13 cellular contexts compared by ENCODE assay signal in the genomic region with DNA sequence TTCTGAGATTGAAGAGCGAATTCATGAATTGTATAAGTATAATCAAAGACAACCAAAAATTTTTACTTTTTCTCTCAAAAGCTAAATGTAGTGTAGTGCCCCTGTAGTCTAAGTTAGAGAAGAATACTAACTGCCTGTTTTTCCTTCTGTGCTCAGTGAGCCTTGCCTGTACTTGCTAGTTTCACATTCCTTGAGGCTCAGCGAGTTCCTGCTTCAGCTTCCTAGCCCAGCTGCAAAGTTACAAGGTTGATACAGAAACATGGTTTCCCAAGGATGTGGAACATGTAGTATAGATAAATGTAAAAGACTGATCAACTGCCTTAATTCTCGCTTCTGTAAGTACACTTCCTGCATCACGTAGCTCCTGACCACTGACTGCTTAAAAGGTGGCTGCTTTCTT. TPM values are rescaled to one million over a fixed set of nuclear protein-coding genes. Genes with fewer than 3 reads are reported as not detected.
DNase-seq lines count a peak whose midpoint lies in the region; ATAC-seq and TF ChIP-seq lines count a peak whose summit lies in the region.
"Had no signal": no experiment of that assay in that cellular context is flagged by ENCODE, and none has a peak within 500 bp of the region (broad histone marks: within the 10 kb centered on the region; RNA-seq: fewer than 3 reads in every experiment).

No MANE protein-coding gene starts in this region.

- H3K9me2 ChIP-seq in DOHH2 (replicated peaks; ENCODE audit: control insufficient read depth, low read length) (no peaks in the 10 kb centered on the region), Karpas-422 (replicated peaks; ENCODE audit: insufficient read depth, low read length) (no peaks in the 10 kb centered on the region)

- H3K79me2 ChIP-seq in DOHH2 (ENCODE audit: control insufficient read depth, low read length) (no peaks in the 10 kb centered on the region), Karpas-422 (ENCODE audit: low read length) (no peaks in the 10 kb centered on the region)

- H3K4me3 ChIP-seq in DOHH2 (ENCODE audit: low read length): no peak overlapping the region
- no peak overlapping the region for H3K4me3 ChIP-seq in Karpas-422 (ENCODE audit: low read length)
- H3K4me3 ChIP-seq in choroid plexus epithelial cell (ENCODE audit: low read depth, low read length): no peak overlapping the region
- H3K4me3 ChIP-seq in mesodermal cell (ENCODE audit: extremely low read depth, insufficient read depth, low read length, poor library complexity, severe bottlenecking): no peak overlapping the region
- H3K4me3 ChIP-seq: dorsolateral prefrontal cortex, tibial artery had no signal

- H3K4me2 ChIP-seq in DOHH2 (ENCODE audit: low read length): peak overlapping the region; percentile 26
- H3K4me2 ChIP-seq in Karpas-422 (ENCODE audit: low read depth, low read length, poor library complexity, severe bottlenecking): peak overlapping the region; percentile 41

- H3K9me3 ChIP-seq in DOHH2 (ENCODE audit: control insufficient read depth, insufficient read depth, low read length): no peaks in the 10 kb centered on the region
- H3K9me3 ChIP-seq in Karpas-422 (ENCODE audit: low read length): no peaks in the 10 kb centered on the region
- H3K9me3 ChIP-seq in mesodermal cell (ENCODE audit: control insufficient read depth, low read length): no peaks in the 10 kb centered on the region
- H3K9me3 ChIP-seq: tibial artery had no signal

- 0 out of 2 replicates have a peak overlapping the region, but pooled peaks have one; percentile 12 for H3K9ac ChIP-seq in Karpas-422 (ENCODE audit: low read length)

- H3K36me3 ChIP-seq in DOHH2 (ENCODE audit: control insufficient read depth, low read length) (no peaks in the 10 kb centered on the region), Karpas-422 (ENCODE audit: insufficient read depth, low read length) (no peaks in the 10 kb centered on the region), mesodermal cell (ENCODE audit: control insufficient read depth, insufficient read depth, low read length) (no peaks in the 10 kb centered on the region)
- H3K36me3 ChIP-seq: tibial artery had no signal

- H3K27me3 ChIP-seq in DOHH2 (ENCODE audit: control insufficient read depth, low read length) (peaks cover 5% of the 10 kb centered on the region), Karpas-422 (ENCODE audit: low read length) (no peaks in the 10 kb centered on the region)
- H3K27me3 ChIP-seq: dorsolateral prefrontal cortex, tibial artery had no signal

- peak overlapping the region; percentile 70; the same call in 1 of the 2 replicates for H2AFZ ChIP-seq in Karpas-422 (ENCODE audit: low read length)

- no peak for DNase-seq in Karpas-422
- DNase-seq in choroid plexus epithelial cell (ENCODE audit: low read depth): peak; percentile 13
- no peak for DNase-seq in activated CD4-positive, CD25-positive, alpha-beta regulatory T cell treated with anti-CD3 and anti-CD28 coated beads, Interleukin-2, amount 50 U/mL, for 72 hours
- no peak for DNase-seq in CD1c-positive myeloid dendritic cell (ENCODE audit: extremely low spot score)
- DNase-seq in Ammon's horn (ENCODE audit: low spot score): no peak
- DNase-seq: dorsolateral prefrontal cortex, NCI-H1930, NCI-H69, tibial artery had no signal

- H3K27ac ChIP-seq in DOHH2 (ENCODE audit: low read depth, low read length): no peak overlapping the region
- H3K27ac ChIP-seq in Karpas-422 (ENCODE audit: low read length): no peak overlapping the region
- peak overlapping the region; percentile 73 for H3K27ac ChIP-seq in mesodermal cell (ENCODE audit: low read depth, low read length, severe bottlenecking)
- H3K27ac ChIP-seq: dorsolateral prefrontal cortex, RWPE1, tibial artery had no signal

- H3K4me1 ChIP-seq in DOHH2 (ENCODE audit: control insufficient read depth, low read length) (peaks cover 6% of the 10 kb centered on the region; the same call in 1 of the 2 replicates), Karpas-422 (ENCODE audit: low read length) (peaks cover 5% of the 10 kb centered on the region; the same call in 1 of the 2 replicates), mesodermal cell (ENCODE audit: control insufficient read depth, insufficient read depth, low read length, poor library complexity, severe bottlenecking) (peaks cover 12% of the 10 kb centered on the region)
- H3K4me1 ChIP-seq: tibial artery had no signal

- no peak for ATAC-seq in GM19467 (IDR thresholded peaks at IDR 0.05; ENCODE audit: unreplicated experiment)

- no peak for TF ChIP-seq CTCF in DOHH2 (IDR thresholded peaks at IDR 0.05; ENCODE audit: low read depth, low read length, poor library complexity, severe bottlenecking)
- TF ChIP-seq CTCF in choroid plexus epithelial cell (conservative IDR thresholded peaks at IDR 0.05; ENCODE audit: low read depth, low read length): no peak

- H4K20me1 ChIP-seq in DOHH2 (ENCODE audit: control insufficient read depth, insufficient read depth, low read depth, low read length) (no peaks in the 10 kb centered on the region), Karpas-422 (ENCODE audit: insufficient read depth, low read depth, low read length) (no peaks in the 10 kb centered on the region)

- WGBS in mesodermal cell (ENCODE audit: insufficient coverage in 2 of 2), 2 experiments: 88 to 94% methylated on average over 2 to 3 of the region's 4 CpGs

- no peaks in the 10 kb centered on the region for H3F3A ChIP-seq in DOHH2 (ENCODE audit: control insufficient read depth, insufficient read depth)

RNA-seq across cellular contexts. Expression of gene SEC63, which starts 33.1 kb away (rescaled TPM):
- 22.5 and 46.0 TPM in 2 replicates for total RNA-seq in Karpas-422 (2014; rRNA removed; shearing (Covaris generic); ENCODE audit: low replicate concordance)
- 71.0 TPM for polyA plus RNA-seq in mesodermal cell (2013, experiment 1 of 2)
- polyA plus RNA-seq in mesodermal cell (2013, experiment 2 of 2): 82.8 TPM
